ENCODE assay signal across 8 cellular contexts in the genomic region with DNA sequence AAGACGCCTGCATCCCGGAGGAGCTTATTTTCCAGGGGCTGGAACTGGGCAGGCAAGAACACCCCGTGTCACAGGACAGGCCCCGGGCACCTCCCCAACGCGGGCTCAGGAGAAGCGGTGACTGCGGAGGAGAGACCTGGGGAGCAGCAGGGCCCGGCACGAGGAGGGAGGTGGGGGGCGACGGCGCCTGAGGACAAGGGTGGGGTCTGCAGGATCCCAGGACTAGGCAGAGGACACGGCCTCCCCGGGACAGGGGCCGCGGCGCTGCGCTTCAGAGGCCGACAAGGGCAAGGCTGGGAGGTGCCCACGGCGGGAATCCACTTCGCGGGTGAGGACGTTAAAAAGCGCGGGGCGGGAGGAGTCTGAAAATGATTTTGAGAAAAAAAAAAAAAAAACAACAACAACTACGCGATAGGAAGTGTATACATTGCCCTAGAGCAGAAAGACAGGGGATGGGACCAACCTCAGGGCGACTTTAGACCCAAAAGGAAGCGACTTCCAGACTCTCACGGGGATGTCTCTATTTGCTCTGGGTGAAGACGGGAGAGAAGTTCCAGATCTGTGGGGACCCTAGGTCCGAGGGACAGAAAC. TPM values are rescaled to one million over a fixed set of nuclear protein-coding genes. Genes with fewer than 3 reads are reported as not detected.
DNase-seq lines count a peak whose midpoint lies in the region; ATAC-seq and TF ChIP-seq lines count a peak whose summit lies in the region.

No MANE protein-coding gene starts in this region.

- peaks cover 0 to 3% (median 0%) of the 10 kb centered on the region in 4 donors for H3K27me3 ChIP-seq in liver (ENCODE audit: control insufficient read depth in 4 of 4, insufficient read depth in 4 of 4, low read length in 3 of 4)

- peaks cover 7% of the 10 kb centered on the region; the same call in 1 of the 2 replicates for H3K9me3 Mint-ChIP-seq in WTC11
- H3K9me3 Mint-ChIP-seq in chondrocyte (ENCODE audit: low read depth) = no peaks in the 10 kb centered on the region

- H3K4me3 Mint-ChIP-seq in WTC11 (peak overlapping the region; percentile 85), chondrocyte (ENCODE audit: unreplicated experiment) (peak overlapping the region; percentile 97)

- H3K36me3 Mint-ChIP-seq in WTC11 = peaks cover 6% of the 10 kb centered on the region; the same call in 1 of the 2 replicates
- peaks cover 1% of the 10 kb centered on the region for H3K36me3 Mint-ChIP-seq in chondrocyte (ENCODE audit: low read depth)

- POLR2A ChIA-PET in WTC11 (lab: Charles Lee) = no interaction called here

- H3K4me1 ChIP-seq in liver (ENCODE audit: control insufficient read depth in 4 of 4, insufficient read depth in 4 of 4, low read length in 3 of 4) = peaks cover 0 to 5% (median 0%) of the 10 kb centered on the region in 4 donors

- H3K27me3 Mint-ChIP-seq in WTC11 (ENCODE audit: low read depth) (peaks cover 29% of the 10 kb centered on the region), chondrocyte (ENCODE audit: low read depth) (no peaks in the 10 kb centered on the region)

- 3% methylated on average over 35 of the region's 35 CpGs for WGBS in liver

- H3K9ac ChIP-seq in liver (ENCODE audit: low read depth in 1 of 2, low read length in 2 of 2) = peak overlapping the region; percentile 47 to 72

- peak overlapping the region; percentile 66 for H3K27ac ChIP-seq in liver (ENCODE audit: low read depth in 1 of 2, low read length in 2 of 2)

- CTCF ChIA-PET in WTC11 (lab: Charles Lee) = no interaction called here

- H3K27ac Mint-ChIP-seq in WTC11 (peak overlapping the region; percentile 91), chondrocyte (ENCODE audit: unreplicated experiment) (peak overlapping the region; percentile 95)

- DNase-seq in NCI-H1417 (lab: John Stamatoyannopoulos, UW) = peak in 2 of 3 experiments; percentile 41 to 66
- no peak for DNase-seq in NCI-H1417 treated with DMSO at 0.1 percent for 48 hours (lab: John Stamatoyannopoulos, UW)
- DNase-seq in WTC11 (ENCODE audit: low spot score) = peak; percentile 62
- DNase-seq in chondrocyte (ENCODE audit: low spot score) = peak; percentile 94
- DNase-seq in stimulated activated CD4-positive, alpha-beta T cell treated with anti-CD3 and anti-CD28 coated beads, TNF-alpha, amount 100 ng/mL, for 24 hours (ENCODE audit: low read depth in 3 of 3) = peak; percentile 0 to 26 (median 12)
- DNase-seq in LoVo (ENCODE audit: low spot score) = no peak

- H3K36me3 ChIP-seq in liver (ENCODE audit: control insufficient read depth in 4 of 4, insufficient read depth in 3 of 4, low read depth in 1 of 4, low read length in 3 of 4) = no peaks in the 10 kb centered on the region

- TF ChIP-seq CTCF in WTC11 (IDR thresholded peaks at IDR 0.05) (no peak), chondrocyte (IDR thresholded peaks at IDR 0.05) (no peak), liver (IDR thresholded peaks at IDR 0.05; ENCODE audit: low read depth, low read length, missing input control) (no peak)

- H3K9me3 ChIP-seq in liver (ENCODE audit: control insufficient read depth in 4 of 4, low read length in 3 of 4) = peaks cover under 1 to 10% (median 4%) of the 10 kb centered on the region in 4 donors

- H3K4me1 Mint-ChIP-seq in WTC11 (peaks cover 19% of the 10 kb centered on the region), chondrocyte (ENCODE audit: low read depth) (peaks cover 31% of the 10 kb centered on the region)

- ATAC-seq in HG03280 (IDR thresholded peaks at IDR 0.05; ENCODE audit: unreplicated experiment) = peak; percentile 35
- ATAC-seq in WTC11 = peak; percentile 69

- TF ChIP-seq RAD21 in liver (IDR thresholded peaks at IDR 0.05) = no peak

- H3K4me3 ChIP-seq in liver (ENCODE audit: low read depth in 1 of 3, low read length in 3 of 3) = peak overlapping the region; percentile 48 to 60 (median 54)

TF ChIP-seq in WTC11, 78 proteins besides CTCF, POLR2A, EP300 and RAD21:
- TF ChIP-seq, protein P1, sequence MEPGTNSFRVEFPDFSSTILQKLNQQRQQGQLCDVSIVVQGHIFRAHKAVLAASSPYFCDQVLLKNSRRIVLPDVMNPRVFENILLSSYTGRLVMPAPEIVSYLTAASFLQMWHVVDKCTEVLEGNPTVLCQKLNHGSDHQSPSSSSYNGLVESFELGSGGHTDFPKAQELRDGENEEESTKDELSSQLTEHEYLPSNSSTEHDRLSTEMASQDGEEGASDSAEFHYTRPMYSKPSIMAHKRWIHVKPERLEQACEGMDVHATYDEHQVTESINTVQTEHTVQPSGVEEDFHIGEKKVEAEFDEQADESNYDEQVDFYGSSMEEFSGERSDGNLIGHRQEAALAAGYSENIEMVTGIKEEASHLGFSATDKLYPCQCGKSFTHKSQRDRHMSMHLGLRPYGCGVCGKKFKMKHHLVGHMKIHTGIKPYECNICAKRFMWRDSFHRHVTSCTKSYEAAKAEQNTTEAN (CRISPR knock-in tag; IDR thresholded peaks at IDR 0.05) = 0 out of 2 replicates have a peak, but pooled peaks have one; percentile 8
- TF ChIP-seq NR2C2 (CRISPR knock-in tag; IDR thresholded peaks at IDR 0.05) (peak; percentile 24; the same call in 1 of the 2 replicates), ZNF138 (CRISPR knock-in tag; conservative IDR thresholded peaks at IDR 0.05) (no peak), SP1 (CRISPR knock-in tag; conservative IDR thresholded peaks at IDR 0.05) (0 out of 2 replicates have a peak, but pooled peaks have one; percentile 10), MYBL2 (CRISPR knock-in tag; IDR thresholded peaks at IDR 0.05) (0 out of 2 replicates have a peak, but pooled peaks have one; percentile 29)
- TF ChIP-seq, protein P2, sequence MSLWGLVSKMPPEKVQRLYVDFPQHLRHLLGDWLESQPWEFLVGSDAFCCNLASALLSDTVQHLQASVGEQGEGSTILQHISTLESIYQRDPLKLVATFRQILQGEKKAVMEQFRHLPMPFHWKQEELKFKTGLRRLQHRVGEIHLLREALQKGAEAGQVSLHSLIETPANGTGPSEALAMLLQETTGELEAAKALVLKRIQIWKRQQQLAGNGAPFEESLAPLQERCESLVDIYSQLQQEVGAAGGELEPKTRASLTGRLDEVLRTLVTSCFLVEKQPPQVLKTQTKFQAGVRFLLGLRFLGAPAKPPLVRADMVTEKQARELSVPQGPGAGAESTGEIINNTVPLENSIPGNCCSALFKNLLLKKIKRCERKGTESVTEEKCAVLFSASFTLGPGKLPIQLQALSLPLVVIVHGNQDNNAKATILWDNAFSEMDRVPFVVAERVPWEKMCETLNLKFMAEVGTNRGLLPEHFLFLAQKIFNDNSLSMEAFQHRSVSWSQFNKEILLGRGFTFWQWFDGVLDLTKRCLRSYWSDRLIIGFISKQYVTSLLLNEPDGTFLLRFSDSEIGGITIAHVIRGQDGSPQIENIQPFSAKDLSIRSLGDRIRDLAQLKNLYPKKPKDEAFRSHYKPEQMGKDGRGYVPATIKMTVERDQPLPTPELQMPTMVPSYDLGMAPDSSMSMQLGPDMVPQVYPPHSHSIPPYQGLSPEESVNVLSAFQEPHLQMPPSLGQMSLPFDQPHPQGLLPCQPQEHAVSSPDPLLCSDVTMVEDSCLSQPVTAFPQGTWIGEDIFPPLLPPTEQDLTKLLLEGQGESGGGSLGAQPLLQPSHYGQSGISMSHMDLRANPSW (CRISPR knock-in tag; conservative IDR thresholded peaks at IDR 0.05; ENCODE audit: low read depth) = no peak

TF ChIP-seq in liver, 16 proteins besides CTCF, POLR2A, EP300 and RAD21:
- TF ChIP-seq SP1 (IDR thresholded peaks at IDR 0.05) (no peak), TAF1 (conservative IDR thresholded peaks at IDR 0.05) (no peak)

RNA-seq across cellular contexts. Expression of a gene that starts 44.9 kb away (rescaled TPM):
- total RNA-seq in WTC11 (2021) = 18.0 to 22.4 TPM (median 19.9 TPM) in 3 replicates
- total RNA-seq in chondrocyte = 16.3 to 24.5 TPM (median 18.4 TPM) in 3 replicates
- 10 to 100 TPM in 1 of 2 donors, 1 to 10 TPM in 1; 3.9 to 12.7 TPM for total RNA-seq in liver
- 1 to 10 TPM in 1 of 2 donors, under 1 TPM in 1; 0.50 to 1.5 TPM for polyA plus RNA-seq in liver

RNA-seq across cellular contexts. Expression of a gene that starts 51.7 kb away (rescaled TPM):
- total RNA-seq in WTC11 (2021) (32.5 to 36.4 TPM (median 34.1 TPM) in 3 replicates), chondrocyte (37.8 to 56.5 TPM (median 38.6 TPM) in 3 replicates), liver (10 to 100 TPM in 1 of 2 donors, 1 to 10 TPM in 1; 8.2 to 19.8 TPM)
- polyA plus RNA-seq in liver = 1 to 10 TPM; 2.7 to 3.6 TPM

Comparison
In these comparisons a context has a peak if more than half of its experiments do, and no peak if none do; other contexts are left out.
1. DNase-seq: peak in NCI-H1417 (2 of 3), WTC11 (single experiment), chondrocyte (single experiment) and stimulated activated CD4-positive, alpha-beta T cell treated with anti-CD3 and anti-CD28 coated beads, TNF-alpha, amount 100 ng/mL, for 24 hours (3 of 3); none in NCI-H1417 treated with DMSO at 0.1 percent for 48 hours (single experiment) and LoVo (single experiment).